In genomic region chr14:101472518-101472849, GRCh38 we compare ENCODE assay signal across 34 cellular contexts.
"Had no signal": no experiment of that assay in that cellular context is flagged by ENCODE, and none has a peak within 500 bp of the region (broad histone marks: within the 10 kb centered on the region; RNA-seq: fewer than 3 reads in every experiment).

No MANE protein-coding gene starts in this region.

- H3K4me3 Mint-ChIP-seq: activated CD8-positive, alpha-beta T cell treated with anti-CD3 and anti-CD28 coated beads for 36 hours; activated naive CD4-positive, alpha-beta T cell treated with anti-CD3 and anti-CD28 coated beads for 36 hours; activated naive CD8-positive, alpha-beta T cell; activated naive CD8-positive, alpha-beta T cell treated with anti-CD3 and anti-CD28 coated beads, Interleukin-2, amount 50 U/mL, for 24 hours; activated T-cell treated with anti-CD3 and anti-CD28 coated beads, Interleukin-2, amount 50 U/mL, for 4 hours; activated T-helper 1 cell treated with anti-CD3 and anti-CD28 coated beads, Interleukin-12 subunit alpha, Interleukin-12 subunit beta, Interleukin-2, Interleukin-4 antibody, amounts not matched to agents 30 ng/mL and 10 ng/mL and 1 ng/mL, durations not matched to agents 14 hours and 24 hours and 36 hours; T-helper 1 cell treated with Interleukin-12 subunit alpha and Interleukin-12 subunit beta and Interleukin-4 antibody, amounts not matched to agents 30 μg/mL and 1 μg/mL, for 36 hours; T-helper 2 cell treated with Interferon-gamma antibody and Interleukin-4, amounts not matched to agents 5 μg/mL and 100 μg/mL, for 36 hours had no signal

- H3K4me1 ChIP-seq: SJSA1 had no signal

- H3K27me3 ChIP-seq: Peyer's patch, SJSA1 had no signal

- H3K27ac Mint-ChIP-seq: activated CD8-positive, alpha-beta T cell treated with anti-CD3 and anti-CD28 coated beads for 36 hours; activated naive CD4-positive, alpha-beta T cell treated with anti-CD3 and anti-CD28 coated beads for 36 hours; activated naive CD8-positive, alpha-beta T cell; activated naive CD8-positive, alpha-beta T cell treated with anti-CD3 and anti-CD28 coated beads, Interleukin-2, amount 50 U/mL, for 24 hours; activated T-helper 1 cell treated with anti-CD3 and anti-CD28 coated beads, Interleukin-12 subunit alpha, Interleukin-12 subunit beta, Interleukin-2, Interleukin-4 antibody, amounts not matched to agents 30 ng/mL and 10 ng/mL and 1 ng/mL, durations not matched to agents 14 hours and 24 hours and 36 hours; T-helper 1 cell treated with Interleukin-12 subunit alpha and Interleukin-12 subunit beta and Interleukin-4 antibody, amounts not matched to agents 30 μg/mL and 1 μg/mL, for 36 hours; T-helper 2 cell treated with Interferon-gamma antibody and Interleukin-4, amounts not matched to agents 5 μg/mL and 100 μg/mL, for 36 hours had no signal

- H3K9ac ChIP-seq: KMS-11, SK-N-SH had no signal

- DNase-seq: activated CD4-positive, alpha-beta T cell treated with anti-CD3 and anti-CD28 coated beads for 4 hours; activated CD4-positive, alpha-beta T cell treated with anti-CD3 and anti-CD28 coated beads, Interleukin-2, amount 50 U/mL, for 1 hour; activated CD8-positive, alpha-beta T cell treated with anti-CD3 and anti-CD28 coated beads for 36 hours; activated gamma-delta T cell treated with Interleukin-2 at 50 U/mL for 16 hours; activated naive CD4-positive, alpha-beta T cell treated with anti-CD3 and anti-CD28 coated beads for 36 hours; activated naive CD8-positive, alpha-beta T cell treated with anti-CD3 and anti-CD28 coated beads, Interleukin-2, amount 50 U/mL, for 24 hours; activated T-cell treated with anti-CD3 and anti-CD28 coated beads for 4 hours; activated T-cell treated with anti-CD3 and anti-CD28 coated beads, Interleukin-2, amount 50 U/mL, for 4 hours; brain microvascular endothelial cell; central memory CD4-positive, alpha-beta T cell; MM.1S; MV-4-11; NCI-H1092; NCI-H146; NCI-H187; NCI-H2029 treated with DMSO at 0.1 percent for 48 hours; NCI-H2107; NCI-H2171; NCI-H510A; NCI-H526; NCI-H748 treated with DMSO at 0.1 percent for 48 hours; NK-92 treated with Interleukin-12 subunit alpha and Interleukin-12 subunit beta, amount 100 ng/mL, for 24 hours; PC-3; RPMI8226; SHP77 treated with DMSO at 0.1 percent for 48 hours; SK-N-SH had no signal

- H3K9me2 ChIP-seq: SK-N-SH had no signal

- H3K9me3 ChIP-seq: Peyer's patch, SJSA1, SK-N-SH had no signal

- H3K36me3 Mint-ChIP-seq: activated naive CD8-positive, alpha-beta T cell had no signal

- H3K36me3 ChIP-seq: brain microvascular endothelial cell, Peyer's patch, SJSA1 had no signal

- H3K4me1 Mint-ChIP-seq: activated naive CD8-positive, alpha-beta T cell treated with anti-CD3 and anti-CD28 coated beads, Interleukin-2, amount 50 U/mL, for 24 hours had no signal

- H3K4me2 ChIP-seq: KMS-11, SK-N-SH had no signal

- H3K4me3 ChIP-seq: Peyer's patch, SJSA1 had no signal

- ATAC-seq: activated CD4-positive, CD25-positive, alpha-beta regulatory T cell treated with anti-CD3 and anti-CD28 coated beads, Interleukin-2, amount 50 U/mL, for 24 hours; activated CD8-positive, alpha-beta T cell treated with anti-CD3 and anti-CD28 coated beads for 36 hours; activated naive CD8-positive, alpha-beta T cell treated with anti-CD3 and anti-CD28 coated beads, Interleukin-2, amount 50 U/mL, for 24 hours; activated T-cell treated with anti-CD3 and anti-CD28 coated beads, Interleukin-2, amount 50 U/mL, for 4 hours; PC-3 had no signal

- H3K9me3 Mint-ChIP-seq: activated CD8-positive, alpha-beta T cell treated with anti-CD3 and anti-CD28 coated beads for 36 hours; activated naive CD4-positive, alpha-beta T cell treated with anti-CD3 and anti-CD28 coated beads for 36 hours; activated naive CD8-positive, alpha-beta T cell treated with anti-CD3 and anti-CD28 coated beads, Interleukin-2, amount 50 U/mL, for 24 hours; activated T-cell treated with anti-CD3 and anti-CD28 coated beads, Interleukin-2, amount 50 U/mL, for 4 hours; activated T-helper 1 cell treated with anti-CD3 and anti-CD28 coated beads, Interleukin-12 subunit alpha, Interleukin-12 subunit beta, Interleukin-2, Interleukin-4 antibody, amounts not matched to agents 30 ng/mL and 10 ng/mL and 1 ng/mL, durations not matched to agents 14 hours and 24 hours and 36 hours; T-helper 1 cell treated with Interleukin-12 subunit alpha and Interleukin-12 subunit beta and Interleukin-4 antibody, amounts not matched to agents 30 μg/mL and 1 μg/mL, for 36 hours; T-helper 2 cell treated with Interferon-gamma antibody and Interleukin-4, amounts not matched to agents 5 μg/mL and 100 μg/mL, for 36 hours had no signal

- H3K27ac ChIP-seq: brain microvascular endothelial cell, KMS-11, Peyer's patch, SJSA1 had no signal
